1 cellular context compared by ENCODE assay signal in genomic region chr17:67390646-67391480, GRCh38.
TF ChIP-seq lines count a peak whose summit lies in the region.

No MANE protein-coding gene starts in this region.

TF ChIP-seq in GM12878, 131 proteins besides CTCF, POLR2A, EP300 and RAD21 (continued from another document):
- TF ChIP-seq E2F4 (IDR thresholded peaks at IDR 0.05; ENCODE audit: low read depth, low read length) (no peak), NR2C2 (IDR thresholded peaks at IDR 0.05; ENCODE audit: borderline replicate concordance, control insufficient read depth, insufficient read length, low read depth) (no peak), PAX8 (IDR thresholded peaks at IDR 0.05) (no peak), NR2F1 (conservative IDR thresholded peaks at IDR 0.05) (peak; percentile 82), NBN (IDR thresholded peaks at IDR 0.05) (peak; percentile 81), SREBF1 (IDR thresholded peaks at IDR 0.05; ENCODE audit: low read length) (no peak), HDGF (IDR thresholded peaks at IDR 0.05) (no peak), POLR2AphosphoS2 (IDR thresholded peaks at IDR 0.05; ENCODE audit: low read depth, low read length) (no peak), CBX5 (IDR thresholded peaks at IDR 0.05; ENCODE audit: low read depth) (peak; percentile 77; the same call in 1 of the 2 replicates), PKNOX1 (IDR thresholded peaks at IDR 0.05) (peak; percentile 39; the same call in 1 of the 2 replicates), TCF7 (IDR thresholded peaks at IDR 0.05; ENCODE audit: borderline replicate concordance) (peak; percentile 81), MYB (IDR thresholded peaks at IDR 0.05; ENCODE audit: borderline replicate concordance, low read depth, low read length) (no peak), ESRRA (IDR thresholded peaks at IDR 0.05; ENCODE audit: low read length) (no peak), RCOR1 (conservative IDR thresholded peaks at IDR 0.05; ENCODE audit: low read depth, low read length) (0 out of 2 replicates have a peak, but pooled peaks have one; percentile 26), CREM (IDR thresholded peaks at IDR 0.05; ENCODE audit: low read depth) (peak; percentile 86), PML (IDR thresholded peaks at IDR 0.05; ENCODE audit: low read length) (peak; percentile 81; the same call in 1 of the 2 replicates), PAX5 (IDR thresholded peaks at IDR 0.05; ENCODE audit: borderline replicate concordance, low read depth, low read length) (peak; percentile 89), SRF (IDR thresholded peaks at IDR 0.05; ENCODE audit: low read depth in 2 of 2, low read length in 2 of 2) (no peak), IRF3 (IDR thresholded peaks at IDR 0.05) (no peak), KLF5 (IDR thresholded peaks at IDR 0.05; ENCODE audit: partially characterized antibody) (peak; percentile 22), SMAD1 (IDR thresholded peaks at IDR 0.05; ENCODE audit: low read depth, partially characterized antibody) (peak; percentile 55), EZH2 (IDR thresholded peaks at IDR 0.05; ENCODE audit: borderline replicate concordance, control insufficient read depth, low read depth, low read length) (no peak), ZNF622 (IDR thresholded peaks at IDR 0.05) (no peak), MYC (IDR thresholded peaks at IDR 0.05; ENCODE audit: insufficient read depth, insufficient read length, insufficient replicate concordance, low read length, severe bottlenecking) (no peak), POLR2AphosphoS5 (IDR thresholded peaks at IDR 0.05; ENCODE audit: low read length) (peak; percentile 54; the same call in 1 of the 2 replicates), EED (IDR thresholded peaks at IDR 0.05; ENCODE audit: low read depth) (peak; percentile 89), NFXL1 (IDR thresholded peaks at IDR 0.05; ENCODE audit: borderline replicate concordance) (no peak)
